Comparison of ENCODE assay signal across 15 cellular contexts in genomic region chr6:156563710-156564109, GRCh38.
DNase-seq lines count a peak whose midpoint lies in the region; ATAC-seq, FAIRE-seq and TF ChIP-seq lines count a peak whose summit lies in the region.
"Had no signal": no experiment of that assay in that cellular context is flagged by ENCODE, and none has a peak within 500 bp of the region (broad histone marks: within the 10 kb centered on the region; RNA-seq: fewer than 3 reads in every experiment).

No MANE protein-coding gene starts in this region.

- H2AFZ ChIP-seq in astrocyte (ENCODE audit: low read depth, low read length) (peak overlapping the region; percentile 34), smooth muscle cell (ENCODE audit: low read depth) (no peak overlapping the region)

- H3F3A ChIP-seq in smooth muscle cell (ENCODE audit: low read depth): no peaks in the 10 kb centered on the region

- peaks cover 1% of the 10 kb centered on the region for H3K4me1 Mint-ChIP-seq in astrocyte (ENCODE audit: low read depth, unreplicated experiment)
- peaks cover 19% of the 10 kb centered on the region for H3K4me1 Mint-ChIP-seq in stimulated activated memory B cell treated with anti-CD40 and anti-IgM and Interleukin-4, amounts not matched to agents 10 μg/mL and 1 μg/mL and 100 μg/mL, for 72 hours

- no peaks in the 10 kb centered on the region for H3K79me2 ChIP-seq in astrocyte (ENCODE audit: insufficient read depth, low read length)
- H3K79me2 ChIP-seq in smooth muscle cell (ENCODE audit: low read depth): no peaks in the 10 kb centered on the region

- no peak overlapping the region for H3K4me2 ChIP-seq in astrocyte (ENCODE audit: low read length)
- H3K4me2 ChIP-seq in smooth muscle cell: no peak overlapping the region

- no peak overlapping the region for H3K4me3 Mint-ChIP-seq in astrocyte (ENCODE audit: unreplicated experiment)
- no peak overlapping the region for H3K4me3 Mint-ChIP-seq in stimulated activated memory B cell treated with anti-CD40 and anti-IgM and Interleukin-4, amounts not matched to agents 10 μg/mL and 1 μg/mL and 100 μg/mL, for 72 hours
- H3K4me3 Mint-ChIP-seq: nephron progenitor cell had no signal

- H3K9me3 ChIP-seq in astrocyte (ENCODE audit: insufficient read depth, low read depth, low read length) (peaks cover 3% of the 10 kb centered on the region), smooth muscle cell (replicated peaks; ENCODE audit: low read depth) (no peaks in the 10 kb centered on the region)
- H3K9me3 ChIP-seq: ascending aorta, thyroid gland had no signal

- H4K20me1 ChIP-seq in astrocyte (ENCODE audit: insufficient read depth, low read length) (no peaks in the 10 kb centered on the region), smooth muscle cell (ENCODE audit: low read depth) (no peaks in the 10 kb centered on the region)

- H3K36me3 Mint-ChIP-seq in astrocyte (ENCODE audit: low read depth, unreplicated experiment): peaks cover 5% of the 10 kb centered on the region
- peaks cover 9% of the 10 kb centered on the region for H3K36me3 Mint-ChIP-seq in stimulated activated memory B cell treated with anti-CD40 and anti-IgM and Interleukin-4, amounts not matched to agents 10 μg/mL and 1 μg/mL and 100 μg/mL, for 72 hours

- H3K4me1 ChIP-seq in astrocyte (ENCODE audit: insufficient read depth, low read length) (no peaks in the 10 kb centered on the region), smooth muscle cell (ENCODE audit: low read depth) (no peaks in the 10 kb centered on the region)

- H3K27ac Mint-ChIP-seq in astrocyte (ENCODE audit: unreplicated experiment): no peak overlapping the region
- peak overlapping the region; percentile 52 for H3K27ac Mint-ChIP-seq in stimulated activated memory B cell treated with anti-CD40 and anti-IgM and Interleukin-4, amounts not matched to agents 10 μg/mL and 1 μg/mL and 100 μg/mL, for 72 hours
- H3K27ac Mint-ChIP-seq: nephron progenitor cell had no signal

- H3K4me3 ChIP-seq in astrocyte (ENCODE audit: insufficient read depth, low read depth, low read length): no peak overlapping the region
- H3K4me3 ChIP-seq in smooth muscle cell: no peak overlapping the region
- H3K4me3 ChIP-seq: ascending aorta, SK-N-MC, thyroid gland had no signal

- H3K9me3 Mint-ChIP-seq in astrocyte (ENCODE audit: unreplicated experiment): peaks cover 10% of the 10 kb centered on the region
- H3K9me3 Mint-ChIP-seq in stimulated activated memory B cell treated with anti-CD40 and anti-IgM and Interleukin-4, amounts not matched to agents 10 μg/mL and 1 μg/mL and 100 μg/mL, for 72 hours: peaks cover 6% of the 10 kb centered on the region

- FAIRE-seq in astrocyte (lab: Jason Lieb, UNC): no peak
- FAIRE-seq: HTR-8/SVneo, small intestine had no signal

- no peaks in the 10 kb centered on the region for H3K27me3 Mint-ChIP-seq in astrocyte (ENCODE audit: low read depth, unreplicated experiment)
- H3K27me3 Mint-ChIP-seq in stimulated activated memory B cell treated with anti-CD40 and anti-IgM and Interleukin-4, amounts not matched to agents 10 μg/mL and 1 μg/mL and 100 μg/mL, for 72 hours: peaks cover 21% of the 10 kb centered on the region

- H3K27me3 ChIP-seq in astrocyte (ENCODE audit: insufficient read depth, low read length) (no peaks in the 10 kb centered on the region), smooth muscle cell (ENCODE audit: low read depth) (no peaks in the 10 kb centered on the region)
- H3K27me3 ChIP-seq: ascending aorta, thyroid gland had no signal

- ATAC-seq in stimulated activated memory B cell treated with anti-CD40 and anti-IgM and Interleukin-4, amounts not matched to agents 10 μg/mL and 1 μg/mL and 100 μg/mL, for 72 hours: no peak
- ATAC-seq in HG02642 (IDR thresholded peaks at IDR 0.05; ENCODE audit: poor library complexity, unreplicated experiment): no peak

- WGBS in smooth muscle cell (ENCODE audit: low lambda C conversion rate): 93% methylated on average over 9 of the region's 9 CpGs

- DNase-seq in DMS 273 (lab: John Stamatoyannopoulos, UW; ENCODE audit: unreplicated experiment) (peak; percentile 43), DMS 273 treated with DMSO at 0.1 percent for 48 hours (lab: John Stamatoyannopoulos, UW) (no peak), NCI-H2227 (lab: John Stamatoyannopoulos, UW; ENCODE audit: unreplicated experiment) (peak; percentile 31), astrocyte (ENCODE audit: low read depth) (no peak), smooth muscle cell (lab: John Stamatoyannopoulos, UW; ENCODE audit: unreplicated experiment) (no peak)
- DNase-seq in activated T-cell treated with anti-CD3 and anti-CD28 coated beads, Interleukin-2, amount 50 U/mL, for 1 hour: no peak

- H3K9ac ChIP-seq in astrocyte (ENCODE audit: low read length) (no peak overlapping the region), smooth muscle cell (ENCODE audit: low read depth) (no peak overlapping the region)

- no peaks in the 10 kb centered on the region for H3K36me3 ChIP-seq in astrocyte (ENCODE audit: insufficient read depth, low read length)
- H3K36me3 ChIP-seq in smooth muscle cell (ENCODE audit: low read depth): no peaks in the 10 kb centered on the region
- H3K36me3 ChIP-seq: ascending aorta, thyroid gland had no signal

- TF ChIP-seq CTCF in astrocyte (IDR thresholded peaks at IDR 0.05; ENCODE audit: insufficient read depth, low read depth, low read length): no peak
- no peak for TF ChIP-seq CTCF in smooth muscle cell (IDR thresholded peaks at IDR 0.05; ENCODE audit: borderline replicate concordance, insufficient read depth, poor library complexity, severe bottlenecking)

- no peak overlapping the region for H3K27ac ChIP-seq in astrocyte (ENCODE audit: low read depth, low read length)
- H3K27ac ChIP-seq in smooth muscle cell (ENCODE audit: low read depth): no peak overlapping the region
- H3K27ac ChIP-seq: 22Rv1, ascending aorta, SK-N-MC, thyroid gland had no signal

Comparison
In these comparisons a context has a peak if more than half of its experiments do, and no peak if none do; other contexts are left out.
1. DNase-seq: peak in DMS 273 (single experiment) and NCI-H2227 (single experiment); none in DMS 273 treated with DMSO at 0.1 percent for 48 hours (single experiment), astrocyte (single experiment), activated T-cell treated with anti-CD3 and anti-CD28 coated beads, Interleukin-2, amount 50 U/mL, for 1 hour (single experiment) and smooth muscle cell (single experiment).